1 cellular context compared by ENCODE assay signal in the genomic region with DNA sequence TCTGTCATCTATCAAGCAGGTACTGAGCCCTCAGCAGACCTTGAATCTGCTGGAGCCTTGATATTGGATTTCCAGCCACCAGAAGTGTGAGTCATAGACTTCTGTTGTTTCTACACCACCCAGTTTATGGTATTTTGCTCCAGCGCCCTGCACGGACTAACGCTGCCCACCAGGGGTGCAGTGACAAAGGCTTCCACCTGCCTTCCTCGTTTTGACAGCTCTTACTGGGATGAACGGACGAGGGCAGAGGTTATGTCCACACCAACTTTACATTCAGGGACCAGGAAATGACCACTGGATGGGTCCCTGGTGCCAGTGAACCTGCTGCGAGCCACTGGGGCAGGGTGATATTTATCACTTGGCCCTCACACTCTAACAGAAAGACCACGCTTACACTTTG.
TF ChIP-seq lines count a peak whose summit lies in the region.

No MANE protein-coding gene starts in this region.

TF ChIP-seq in H1, 55 proteins besides CTCF, POLR2A, EP300 and RAD21:
- TF ChIP-seq, protein P1, sequence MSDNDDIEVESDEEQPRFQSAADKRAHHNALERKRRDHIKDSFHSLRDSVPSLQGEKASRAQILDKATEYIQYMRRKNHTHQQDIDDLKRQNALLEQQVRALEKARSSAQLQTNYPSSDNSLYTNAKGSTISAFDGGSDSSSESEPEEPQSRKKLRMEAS (IDR thresholded peaks at IDR 0.05) = peak; percentile 48; the same call in 1 of the 2 replicates
- TF ChIP-seq BRCA1 (IDR thresholded peaks at IDR 0.05; ENCODE audit: low read depth, low read length) = no peak
